In the genomic region with DNA sequence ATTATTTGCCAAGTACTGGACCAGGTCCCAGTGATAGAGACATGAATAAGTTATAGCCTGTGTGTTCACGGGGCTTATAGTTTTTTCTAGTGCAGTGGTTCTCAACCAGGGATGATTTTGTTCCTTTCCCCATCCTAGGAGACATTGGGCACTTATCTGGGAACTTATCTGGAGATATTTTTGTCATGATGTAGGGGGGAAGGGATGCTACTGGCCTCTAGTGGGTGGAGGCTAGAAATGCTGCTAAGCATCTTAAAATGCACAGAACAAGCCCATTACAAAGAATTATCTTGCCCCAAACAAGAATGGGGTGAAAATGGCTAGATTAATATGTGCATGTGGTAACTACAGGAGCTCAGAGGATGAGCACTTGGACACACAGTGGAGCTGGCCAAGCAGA, we compare ENCODE assay signal across 9 cellular contexts.
A peak's percentile ranks its signal among the peaks of the same experiment; 100 is the strongest.
DNase-seq lines count a peak whose midpoint lies in the region; ATAC-seq and TF ChIP-seq lines count a peak whose summit lies in the region.
"Had no signal": no experiment of that assay in that cellular context is flagged by ENCODE, and none has a peak within 500 bp of the region (broad histone marks: within the 10 kb centered on the region; RNA-seq: fewer than 3 reads in every experiment).

No MANE protein-coding gene starts in this region.

- no peak overlapping the region for H3K4me3 ChIP-seq in Peyer's patch

- no peaks in the 10 kb centered on the region for H3K36me3 ChIP-seq in Peyer's patch

- no peaks in the 10 kb centered on the region for H3K27me3 ChIP-seq in Peyer's patch

- H3K36me3 Mint-ChIP-seq in Calu3 (ENCODE audit: insufficient read depth, unreplicated experiment) = no peaks in the 10 kb centered on the region

- H3K27ac Mint-ChIP-seq in Calu3 (ENCODE audit: unreplicated experiment) = no peak overlapping the region

- H3K9me3 ChIP-seq in Peyer's patch = no peaks in the 10 kb centered on the region

- H3K27me3 Mint-ChIP-seq in Calu3 (ENCODE audit: unreplicated experiment) = no peaks in the 10 kb centered on the region

- CTCF ChIA-PET in Calu3 (lab: Charles Lee) = no interaction called here

- H3K4me1 Mint-ChIP-seq in Calu3 (ENCODE audit: low read depth, unreplicated experiment) = no peaks in the 10 kb centered on the region

- no peak for TF ChIP-seq POLR2A in Peyer's patch (IDR thresholded peaks at IDR 0.05)

- peak; percentile 42 for TF ChIP-seq CTCF in Calu3 (IDR thresholded peaks at IDR 0.05; ENCODE audit: unreplicated experiment)
- peak in 4 of 6 experiments; percentile 21 to 36 (median 26) for TF ChIP-seq CTCF in Peyer's patch (IDR thresholded peaks at IDR 0.05)

- intact Hi-C loops in Calu3 (cut with micrococcal nuclease; ENCODE audit: unreplicated experiment) = loop anchor here (5.0 kb wide), 1 partner anchor 263 kb away; no protein-coding TSS in a partner anchor

- no peaks in the 10 kb centered on the region for H3K4me1 ChIP-seq in Peyer's patch

- no peaks in the 10 kb centered on the region for H3K9me3 Mint-ChIP-seq in Calu3 (ENCODE audit: low read depth, unreplicated experiment)

- ATAC-seq in GM21390 (IDR thresholded peaks at IDR 0.05; ENCODE audit: unreplicated experiment) = peak; percentile 64

- no peak overlapping the region for H3K27ac ChIP-seq in Peyer's patch

- no peak for DNase-seq in Calu3
- DNase-seq in Peyer's patch = no peak
- DNase-seq in kidney tubule cell (ENCODE audit: low spot score) = peak; percentile 30
- DNase-seq in UCSD-AML1 (lab: John Stamatoyannopoulos, UW; ENCODE audit: unreplicated experiment) = no peak
- DNase-seq in GDM1 (lab: John Stamatoyannopoulos, UW) = no peak
- DNase-seq in NCI-H2029 (lab: John Stamatoyannopoulos, UW) = no peak
- no peak for DNase-seq in NCI-H1417 treated with DMSO at 0.1 percent for 48 hours (lab: John Stamatoyannopoulos, UW)
- DNase-seq: stimulated activated CD4-positive, alpha-beta T cell treated with anti-CD3 and anti-CD28 coated beads, Interleukin-2, amount 100 ng/mL, for 48 hours had no signal

- no peak overlapping the region for H3K4me3 Mint-ChIP-seq in Calu3 (ENCODE audit: low read depth, unreplicated experiment)

- no TSS peak for BruUV-seq in Calu3 (replicated peaks; lab: Mats Ljungman, UMichigan)
